1 cellular context compared by ENCODE assay signal in the genomic region with DNA sequence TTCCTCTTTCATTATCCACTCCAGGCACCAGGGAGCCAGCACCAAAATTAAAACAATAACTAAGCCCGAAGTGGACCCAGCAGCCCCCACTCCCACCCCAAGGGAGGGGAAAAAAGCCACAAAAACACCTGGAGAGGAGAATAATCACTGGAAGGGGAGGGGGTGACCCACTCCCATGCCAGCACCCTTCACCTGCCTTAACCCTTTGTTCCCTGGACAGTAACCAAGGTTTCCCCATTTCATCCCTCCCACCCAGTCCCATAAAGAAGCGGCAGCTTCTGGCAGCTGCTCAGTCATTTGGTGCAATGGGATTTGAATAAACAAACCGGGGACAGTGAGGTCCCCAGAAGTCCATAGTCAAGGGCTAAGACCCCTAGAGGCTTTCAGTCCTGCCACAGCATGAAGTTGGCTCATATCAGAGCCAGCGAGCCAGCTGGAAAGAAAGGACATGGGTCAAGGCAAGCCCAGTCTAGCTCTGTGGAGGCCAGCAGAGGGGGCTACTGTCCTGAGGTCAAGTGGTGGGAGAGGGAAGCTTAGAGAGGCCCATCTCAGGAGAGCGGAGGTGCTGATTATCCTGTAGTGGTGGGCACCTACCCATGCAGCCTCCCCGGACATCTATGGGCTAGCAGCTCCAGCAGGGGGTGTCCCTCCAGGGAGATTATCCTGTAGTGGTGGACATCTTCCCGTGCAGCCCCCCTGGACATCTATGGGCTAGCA.
TF ChIP-seq lines count a peak whose summit lies in the region.

No MANE protein-coding gene starts in this region.

TF ChIP-seq in A549, 52 proteins besides CTCF, POLR2A, EP300 and RAD21 (continued from another document):
- TF ChIP-seq, protein P1, sequence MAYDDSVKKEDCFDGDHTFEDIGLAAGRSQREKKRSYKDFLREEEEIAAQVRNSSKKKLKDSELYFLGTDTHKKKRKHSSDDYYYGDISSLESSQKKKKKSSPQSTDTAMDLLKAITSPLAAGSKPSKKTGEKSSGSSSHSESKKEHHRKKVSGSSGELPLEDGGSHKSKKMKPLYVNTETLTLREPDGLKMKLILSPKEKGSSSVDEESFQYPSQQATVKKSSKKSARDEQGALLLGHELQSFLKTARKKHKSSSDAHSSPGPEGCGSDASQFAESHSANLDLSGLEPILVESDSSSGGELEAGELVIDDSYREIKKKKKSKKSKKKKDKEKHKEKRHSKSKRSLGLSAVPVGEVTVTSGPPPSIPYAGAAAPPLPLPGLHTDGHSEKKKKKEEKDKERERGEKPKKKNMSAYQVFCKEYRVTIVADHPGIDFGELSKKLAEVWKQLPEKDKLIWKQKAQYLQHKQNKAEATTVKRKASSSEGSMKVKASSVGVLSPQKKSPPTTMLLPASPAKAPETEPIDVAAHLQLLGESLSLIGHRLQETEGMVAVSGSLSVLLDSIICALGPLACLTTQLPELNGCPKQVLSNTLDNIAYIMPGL (CRISPR knock-in tag; IDR thresholded peaks at IDR 0.05; ENCODE audit: borderline replicate concordance) = no peak
- no peak for TF ChIP-seq NFE2L2 (conservative IDR thresholded peaks at IDR 0.05; ENCODE audit: low read length)
- no peak for TF ChIP-seq CHD4 (IDR thresholded peaks at IDR 0.05; ENCODE audit: borderline replicate concordance)
- TF ChIP-seq, protein P2, sequence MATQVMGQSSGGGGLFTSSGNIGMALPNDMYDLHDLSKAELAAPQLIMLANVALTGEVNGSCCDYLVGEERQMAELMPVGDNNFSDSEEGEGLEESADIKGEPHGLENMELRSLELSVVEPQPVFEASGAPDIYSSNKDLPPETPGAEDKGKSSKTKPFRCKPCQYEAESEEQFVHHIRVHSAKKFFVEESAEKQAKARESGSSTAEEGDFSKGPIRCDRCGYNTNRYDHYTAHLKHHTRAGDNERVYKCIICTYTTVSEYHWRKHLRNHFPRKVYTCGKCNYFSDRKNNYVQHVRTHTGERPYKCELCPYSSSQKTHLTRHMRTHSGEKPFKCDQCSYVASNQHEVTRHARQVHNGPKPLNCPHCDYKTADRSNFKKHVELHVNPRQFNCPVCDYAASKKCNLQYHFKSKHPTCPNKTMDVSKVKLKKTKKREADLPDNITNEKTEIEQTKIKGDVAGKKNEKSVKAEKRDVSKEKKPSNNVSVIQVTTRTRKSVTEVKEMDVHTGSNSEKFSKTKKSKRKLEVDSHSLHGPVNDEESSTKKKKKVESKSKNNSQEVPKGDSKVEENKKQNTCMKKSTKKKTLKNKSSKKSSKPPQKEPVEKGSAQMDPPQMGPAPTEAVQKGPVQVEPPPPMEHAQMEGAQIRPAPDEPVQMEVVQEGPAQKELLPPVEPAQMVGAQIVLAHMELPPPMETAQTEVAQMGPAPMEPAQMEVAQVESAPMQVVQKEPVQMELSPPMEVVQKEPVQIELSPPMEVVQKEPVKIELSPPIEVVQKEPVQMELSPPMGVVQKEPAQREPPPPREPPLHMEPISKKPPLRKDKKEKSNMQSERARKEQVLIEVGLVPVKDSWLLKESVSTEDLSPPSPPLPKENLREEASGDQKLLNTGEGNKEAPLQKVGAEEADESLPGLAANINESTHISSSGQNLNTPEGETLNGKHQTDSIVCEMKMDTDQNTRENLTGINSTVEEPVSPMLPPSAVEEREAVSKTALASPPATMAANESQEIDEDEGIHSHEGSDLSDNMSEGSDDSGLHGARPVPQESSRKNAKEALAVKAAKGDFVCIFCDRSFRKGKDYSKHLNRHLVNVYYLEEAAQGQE (IDR thresholded peaks at IDR 0.05) = no peak
- no peak for TF ChIP-seq RNF2 (IDR thresholded peaks at IDR 0.05; ENCODE audit: borderline replicate concordance, low read depth)
- TF ChIP-seq, protein P3, sequence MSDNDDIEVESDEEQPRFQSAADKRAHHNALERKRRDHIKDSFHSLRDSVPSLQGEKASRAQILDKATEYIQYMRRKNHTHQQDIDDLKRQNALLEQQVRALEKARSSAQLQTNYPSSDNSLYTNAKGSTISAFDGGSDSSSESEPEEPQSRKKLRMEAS (IDR thresholded peaks at IDR 0.05) = no peak
- TF ChIP-seq, protein P4, sequence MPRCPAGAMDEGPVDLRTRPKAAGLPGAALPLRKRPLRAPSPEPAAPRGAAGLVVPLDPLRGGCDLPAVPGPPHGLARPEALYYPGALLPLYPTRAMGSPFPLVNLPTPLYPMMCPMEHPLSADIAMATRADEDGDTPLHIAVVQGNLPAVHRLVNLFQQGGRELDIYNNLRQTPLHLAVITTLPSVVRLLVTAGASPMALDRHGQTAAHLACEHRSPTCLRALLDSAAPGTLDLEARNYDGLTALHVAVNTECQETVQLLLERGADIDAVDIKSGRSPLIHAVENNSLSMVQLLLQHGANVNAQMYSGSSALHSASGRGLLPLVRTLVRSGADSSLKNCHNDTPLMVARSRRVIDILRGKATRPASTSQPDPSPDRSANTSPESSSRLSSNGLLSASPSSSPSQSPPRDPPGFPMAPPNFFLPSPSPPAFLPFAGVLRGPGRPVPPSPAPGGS (IDR thresholded peaks at IDR 0.05) = no peak
- no peak for TF ChIP-seq TFCP2L1 (CRISPR knock-in tag; IDR thresholded peaks at IDR 0.05)
- TF ChIP-seq, protein P5, sequence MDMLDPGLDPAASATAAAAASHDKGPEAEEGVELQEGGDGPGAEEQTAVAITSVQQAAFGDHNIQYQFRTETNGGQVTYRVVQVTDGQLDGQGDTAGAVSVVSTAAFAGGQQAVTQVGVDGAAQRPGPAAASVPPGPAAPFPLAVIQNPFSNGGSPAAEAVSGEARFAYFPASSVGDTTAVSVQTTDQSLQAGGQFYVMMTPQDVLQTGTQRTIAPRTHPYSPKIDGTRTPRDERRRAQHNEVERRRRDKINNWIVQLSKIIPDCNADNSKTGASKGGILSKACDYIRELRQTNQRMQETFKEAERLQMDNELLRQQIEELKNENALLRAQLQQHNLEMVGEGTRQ (IDR thresholded peaks at IDR 0.05) = no peak
- no peak for TF ChIP-seq FOXS1 (CRISPR knock-in tag; IDR thresholded peaks at IDR 0.05)
- TF ChIP-seq HOXB13 (CRISPR knock-in tag; IDR thresholded peaks at IDR 0.05; ENCODE audit: low read depth) = no peak
- no peak for TF ChIP-seq POLR2AphosphoS2 (conservative IDR thresholded peaks at IDR 0.05; ENCODE audit: low read length)
